In genomic region chr1:18553388-18553787, GRCh38 we compare ENCODE assay signal across 21 cellular contexts.
DNase-seq lines count a peak whose midpoint lies in the region; TF ChIP-seq lines count a peak whose summit lies in the region.
"Had no signal": no experiment of that assay in that cellular context is flagged by ENCODE, and none has a peak within 500 bp of the region (broad histone marks: within the 10 kb centered on the region; RNA-seq: fewer than 3 reads in every experiment).

No MANE protein-coding gene starts in this region.

- peak overlapping the region; percentile 58 for H3K27ac Mint-ChIP-seq in endothelial cell (ENCODE audit: unreplicated experiment)
- peak overlapping the region; percentile 22 for H3K27ac Mint-ChIP-seq in neural progenitor cell
- H3K27ac Mint-ChIP-seq in CD4-positive, alpha-beta memory T cell, result no peak overlapping the region
- H3K27ac Mint-ChIP-seq: B cell; CD4-positive, alpha-beta T cell had no signal

- intact Hi-C loops in prostate gland (cut with DNase I), result no loop called here
- intact Hi-C loops in CD4-positive, alpha-beta memory T cell (cut with micrococcal nuclease), result no loop called here

- H3K9me3 Mint-ChIP-seq in endothelial cell (ENCODE audit: unreplicated experiment) (no peaks in the 10 kb centered on the region), neural progenitor cell (no peaks in the 10 kb centered on the region)
- no peaks in the 10 kb centered on the region for H3K9me3 Mint-ChIP-seq in CD4-positive, alpha-beta memory T cell
- H3K9me3 Mint-ChIP-seq: CD4-positive, alpha-beta T cell; CD8-positive, alpha-beta memory T cell had no signal

- no peak for TF ChIP-seq POLR2A in prostate gland (IDR thresholded peaks at IDR 0.05)

- 94% methylated on average over 11 of the region's 11 CpGs for WGBS in prostate gland

- H3K4me3 Mint-ChIP-seq in endothelial cell (ENCODE audit: unreplicated experiment) (no peak overlapping the region), neural progenitor cell (no peak overlapping the region)
- no peak overlapping the region for H3K4me3 Mint-ChIP-seq in CD4-positive, alpha-beta memory T cell
- H3K4me3 Mint-ChIP-seq: B cell; CD4-positive, alpha-beta T cell; CD8-positive, alpha-beta memory T cell had no signal

- H4K20me1 ChIP-seq in neural progenitor cell (ENCODE audit: low read depth), result peaks cover 16% of the 10 kb centered on the region

- H3K4me1 Mint-ChIP-seq in endothelial cell (ENCODE audit: unreplicated experiment) (peaks cover 6% of the 10 kb centered on the region), neural progenitor cell (peaks cover 30% of the 10 kb centered on the region)
- peaks cover 5 to 13% (median 10%) of the 10 kb centered on the region in 4 donors for H3K4me1 Mint-ChIP-seq in CD4-positive, alpha-beta memory T cell

- peaks cover 3% of the 10 kb centered on the region for H3K27me3 Mint-ChIP-seq in endothelial cell (ENCODE audit: unreplicated experiment)
- peaks cover 19% of the 10 kb centered on the region for H3K27me3 Mint-ChIP-seq in neural progenitor cell (ENCODE audit: insufficient read depth, low read depth)
- peaks cover 8 to 47% of the 10 kb centered on the region in 2 donors for H3K27me3 Mint-ChIP-seq in CD4-positive, alpha-beta memory T cell

- no peak overlapping the region for H3K9ac ChIP-seq in neural progenitor cell
- H3K9ac ChIP-seq: BLaER1 treated with 17β-estradiol and CSF1 and Interleukin-3, amounts not matched to agents 10 nM and 100 nM had no signal

- H3K27ac ChIP-seq in neural progenitor cell, result no peak overlapping the region
- no peak overlapping the region for H3K27ac ChIP-seq in prostate gland
- no peak overlapping the region for H3K27ac ChIP-seq in CD4-positive, alpha-beta memory T cell (ENCODE audit: low read depth, low read length)
- H3K27ac ChIP-seq: A549; BLaER1 treated with 17β-estradiol and CSF1 and Interleukin-3, amounts not matched to agents 10 nM and 100 nM had no signal

- no peak for DNase-seq in endothelial cell (ENCODE audit: low spot score)
- no peak for DNase-seq in neural progenitor cell (ENCODE audit: low spot score)
- no peak for DNase-seq in NCI-H226
- DNase-seq in prostate gland (ENCODE audit: low spot score), result no peak
- no peak for DNase-seq in CD4-positive, alpha-beta memory T cell
- DNase-seq: 8988T; AML-193; CD4-positive, alpha-beta T cell; COR-L47; DMS 273 treated with DMSO at 0.1 percent for 48 hours; DMS153; DMS53; DMS79; DND-41; EL; GDM1 had no signal

- TF ChIP-seq CTCF in endothelial cell (IDR thresholded peaks at IDR 0.05; ENCODE audit: unreplicated experiment) (no peak), neural progenitor cell (IDR thresholded peaks at IDR 0.05) (no peak), prostate gland (IDR thresholded peaks at IDR 0.05) (no peak)

- H3K79me2 ChIP-seq in neural progenitor cell (ENCODE audit: low read depth), result no peaks in the 10 kb centered on the region

- H3K36me3 Mint-ChIP-seq in endothelial cell (ENCODE audit: low read depth, unreplicated experiment) (no peaks in the 10 kb centered on the region), neural progenitor cell (no peaks in the 10 kb centered on the region)
- no peaks in the 10 kb centered on the region for H3K36me3 Mint-ChIP-seq in CD4-positive, alpha-beta memory T cell
- H3K36me3 Mint-ChIP-seq: CD8-positive, alpha-beta memory T cell had no signal

- CTCF ChIA-PET in CD4-positive, alpha-beta memory T cell (lab: Charles Lee; ENCODE audit: partially characterized antibody), result interaction anchor here (1.6 to 1.7 kb wide), 2 partner anchors 12 to 22 kb away, joined by 4 to 5 read pairs; no protein-coding TSS in a partner anchor

- H3K27me3 ChIP-seq in neural progenitor cell (peaks cover under 1% of the 10 kb centered on the region), prostate gland (replicated peaks; ENCODE audit: insufficient read depth) (peaks cover 6% of the 10 kb centered on the region)
- H3K27me3 ChIP-seq in CD4-positive, alpha-beta memory T cell (ENCODE audit: insufficient read depth, low read length), result no peaks in the 10 kb centered on the region

- H3K4me3 ChIP-seq in neural progenitor cell (no peak overlapping the region), prostate gland (no peak overlapping the region)
- no peak overlapping the region for H3K4me3 ChIP-seq in CD4-positive, alpha-beta memory T cell (ENCODE audit: low read length in 2 of 2)
- H3K4me3 ChIP-seq: A549; BLaER1 treated with 17β-estradiol and CSF1 and Interleukin-3, amounts not matched to agents 10 nM and 100 nM; GM12878 had no signal

- H3K4me2 ChIP-seq in neural progenitor cell, result no peak overlapping the region
- H3K4me2 ChIP-seq: A549 had no signal

- POLR2A ChIA-PET in CD4-positive, alpha-beta memory T cell (lab: Charles Lee; ENCODE audit: partially characterized antibody), result no interaction called here

- H3K9me3 ChIP-seq in neural progenitor cell (ENCODE audit: low read depth), result no peaks in the 10 kb centered on the region
- H3K9me3 ChIP-seq in prostate gland, result no peaks in the 10 kb centered on the region
- H3K9me3 ChIP-seq in CD4-positive, alpha-beta memory T cell (ENCODE audit: control insufficient read depth in 1 of 2, low read length in 2 of 2), result no peaks in the 10 kb centered on the region
- H3K9me3 ChIP-seq: A549; BLaER1 treated with 17β-estradiol and CSF1 and Interleukin-3, amounts not matched to agents 10 nM and 100 nM had no signal

- no peak overlapping the region for H2AFZ ChIP-seq in neural progenitor cell (replicated peaks)

- peaks cover 22% of the 10 kb centered on the region for H3F3A ChIP-seq in neural progenitor cell (ENCODE audit: low read depth)

- H3K36me3 ChIP-seq in neural progenitor cell (no peaks in the 10 kb centered on the region), prostate gland (no peaks in the 10 kb centered on the region)
- H3K36me3 ChIP-seq in CD4-positive, alpha-beta memory T cell (ENCODE audit: insufficient read depth, low read length), result no peaks in the 10 kb centered on the region
- H3K36me3 ChIP-seq: BLaER1 treated with 17β-estradiol and CSF1 and Interleukin-3, amounts not matched to agents 10 nM and 100 nM had no signal

- H3K4me1 ChIP-seq in neural progenitor cell (peaks cover 29% of the 10 kb centered on the region), prostate gland (replicated peaks) (no peaks in the 10 kb centered on the region)
- H3K4me1 ChIP-seq in CD4-positive, alpha-beta memory T cell (ENCODE audit: insufficient read depth, low read length), result peaks cover 3% of the 10 kb centered on the region

Comparison
In these comparisons a context has a peak if more than half of its experiments do, and no peak if none do; other contexts are left out.
1. H3K27ac Mint-ChIP-seq: peak in endothelial cell (single experiment) and neural progenitor cell (single experiment); none in CD4-positive, alpha-beta memory T cell (0 of 7).